In the genomic region with DNA sequence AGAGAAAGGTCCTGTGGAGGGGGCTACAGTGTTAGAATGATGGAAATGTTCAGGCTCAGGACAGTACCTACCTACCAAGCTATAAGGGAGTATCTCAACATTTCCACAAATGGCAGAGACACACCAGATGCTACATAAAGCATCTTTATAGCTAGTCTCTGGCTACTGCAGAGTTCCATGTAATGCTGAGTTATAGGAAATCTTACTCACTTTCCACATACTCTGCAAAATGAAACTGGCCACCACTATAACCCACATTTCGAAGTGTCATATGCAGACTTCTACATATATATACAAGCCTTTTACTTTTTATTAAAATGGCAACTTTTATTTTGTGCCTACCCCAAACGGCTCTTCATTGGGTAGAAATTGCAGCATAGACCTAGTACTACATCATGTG, we compare ENCODE assay signal across 16 cellular contexts.
DNase-seq lines count a peak whose midpoint lies in the region; ATAC-seq lines count a peak whose summit lies in the region.
"Had no signal": no experiment of that assay in that cellular context is flagged by ENCODE, and none has a peak within 500 bp of the region (broad histone marks: within the 10 kb centered on the region; RNA-seq: fewer than 3 reads in every experiment).

No MANE protein-coding gene starts in this region.

- no peaks in the 10 kb centered on the region for H3K36me3 Mint-ChIP-seq in activated T-cell treated with anti-CD3 and anti-CD28 coated beads, Interleukin-2, amount 50 U/mL, for 4 hours (ENCODE audit: insufficient read depth)
- H3K36me3 Mint-ChIP-seq in activated naive CD8-positive, alpha-beta T cell treated with anti-CD3 and anti-CD28 coated beads, Interleukin-2, amount 50 U/mL, for 24 hours (ENCODE audit: low read depth): no peaks in the 10 kb centered on the region
- H3K36me3 Mint-ChIP-seq in stimulated activated naive CD8-positive, alpha-beta T cell treated with anti-CD3 and anti-CD28 coated beads, Interleukin-15, Interleukin-2, amounts not matched to agents 100 ng/mL and 50 ng/mL, for 24 hours (ENCODE audit: low read depth): no peaks in the 10 kb centered on the region

- no peak for DNase-seq in activated CD4-positive, CD25-positive, alpha-beta regulatory T cell (lab: John Stamatoyannopoulos, UW)
- no peak for DNase-seq in activated T-cell treated with anti-CD3 and anti-CD28 coated beads, Interleukin-2, amount 50 U/mL, for 4 hours
- no peak for DNase-seq in activated T-cell treated with anti-CD3 and anti-CD28 coated beads, Interleukin-2, amount 50 U/mL, for 1 hour
- DNase-seq in activated naive CD8-positive, alpha-beta T cell treated with anti-CD3 and anti-CD28 coated beads, Interleukin-2, amount 50 U/mL, for 24 hours: no peak
- DNase-seq in HUDEP-2 (lab: John Stamatoyannopoulos, UW; ENCODE audit: unreplicated experiment in 76 of 76): no peak
- no peak for DNase-seq in effector CD4-positive, alpha-beta T cell
- DNase-seq: Calu3, MM.1S, NCI-H2029, NCI-H446, NCI-H524 treated with DMSO at 0.1 percent for 48 hours, NCI-H774 had no signal

- peaks cover 9% of the 10 kb centered on the region for H3K4me1 Mint-ChIP-seq in activated T-cell treated with anti-CD3 and anti-CD28 coated beads, Interleukin-2, amount 50 U/mL, for 4 hours (ENCODE audit: low read depth)
- peaks cover 26% of the 10 kb centered on the region for H3K4me1 Mint-ChIP-seq in activated naive CD8-positive, alpha-beta T cell treated with anti-CD3 and anti-CD28 coated beads, Interleukin-2, amount 50 U/mL, for 24 hours
- peaks cover 32% of the 10 kb centered on the region for H3K4me1 Mint-ChIP-seq in stimulated activated naive CD8-positive, alpha-beta T cell treated with anti-CD3 and anti-CD28 coated beads, Interleukin-15, Interleukin-2, amounts not matched to agents 100 ng/mL and 50 ng/mL, for 24 hours (ENCODE audit: low read depth)

- peak; percentile 82 to 88 for ATAC-seq in activated CD4-positive, CD25-positive, alpha-beta regulatory T cell treated with anti-CD3 and anti-CD28 coated beads, Interleukin-2, amount 50 U/mL, for 24 hours
- peak; percentile 82 to 87 for ATAC-seq in activated T-cell treated with anti-CD3 and anti-CD28 coated beads, Interleukin-2, amount 50 U/mL, for 4 hours
- ATAC-seq in activated naive CD8-positive, alpha-beta T cell treated with anti-CD3 and anti-CD28 coated beads, Interleukin-2, amount 50 U/mL, for 24 hours: peak; percentile 92
- ATAC-seq: HCT116 had no signal

- no peaks in the 10 kb centered on the region for H3K9me3 Mint-ChIP-seq in activated T-cell treated with anti-CD3 and anti-CD28 coated beads, Interleukin-2, amount 50 U/mL, for 4 hours
- H3K9me3 Mint-ChIP-seq in activated naive CD8-positive, alpha-beta T cell treated with anti-CD3 and anti-CD28 coated beads, Interleukin-2, amount 50 U/mL, for 24 hours: no peaks in the 10 kb centered on the region
- H3K9me3 Mint-ChIP-seq in stimulated activated naive CD8-positive, alpha-beta T cell treated with anti-CD3 and anti-CD28 coated beads, Interleukin-15, Interleukin-2, amounts not matched to agents 100 ng/mL and 50 ng/mL, for 24 hours: no peaks in the 10 kb centered on the region
- H3K9me3 Mint-ChIP-seq: IgD-negative memory B cell had no signal

- no peak overlapping the region for H3K27ac Mint-ChIP-seq in activated naive CD8-positive, alpha-beta T cell treated with anti-CD3 and anti-CD28 coated beads, Interleukin-2, amount 50 U/mL, for 24 hours
- peak overlapping the region; percentile 14 for H3K27ac Mint-ChIP-seq in stimulated activated naive CD8-positive, alpha-beta T cell treated with anti-CD3 and anti-CD28 coated beads, Interleukin-15, Interleukin-2, amounts not matched to agents 100 ng/mL and 50 ng/mL, for 24 hours
- H3K27ac Mint-ChIP-seq: IgD-negative memory B cell had no signal

- H3K27me3 Mint-ChIP-seq in activated T-cell treated with anti-CD3 and anti-CD28 coated beads, Interleukin-2, amount 50 U/mL, for 4 hours (ENCODE audit: low read depth): no peaks in the 10 kb centered on the region
- H3K27me3 Mint-ChIP-seq in activated naive CD8-positive, alpha-beta T cell treated with anti-CD3 and anti-CD28 coated beads, Interleukin-2, amount 50 U/mL, for 24 hours: peaks cover 4% of the 10 kb centered on the region
- H3K27me3 Mint-ChIP-seq in stimulated activated naive CD8-positive, alpha-beta T cell treated with anti-CD3 and anti-CD28 coated beads, Interleukin-15, Interleukin-2, amounts not matched to agents 100 ng/mL and 50 ng/mL, for 24 hours: peaks cover 10% of the 10 kb centered on the region
- H3K27me3 Mint-ChIP-seq: IgD-negative memory B cell had no signal

- no peak overlapping the region for H3K4me3 Mint-ChIP-seq in activated T-cell treated with anti-CD3 and anti-CD28 coated beads, Interleukin-2, amount 50 U/mL, for 4 hours
- H3K4me3 Mint-ChIP-seq in activated naive CD8-positive, alpha-beta T cell treated with anti-CD3 and anti-CD28 coated beads, Interleukin-2, amount 50 U/mL, for 24 hours: no peak overlapping the region
- no peak overlapping the region for H3K4me3 Mint-ChIP-seq in stimulated activated naive CD8-positive, alpha-beta T cell treated with anti-CD3 and anti-CD28 coated beads, Interleukin-15, Interleukin-2, amounts not matched to agents 100 ng/mL and 50 ng/mL, for 24 hours
- H3K4me3 Mint-ChIP-seq: IgD-negative memory B cell had no signal
